In genomic region chr1:168088511-168089325, GRCh38 we compare ENCODE assay signal across 30 cellular contexts. TPM values are rescaled to one million over a fixed set of nuclear protein-coding genes. Genes with fewer than 3 reads are reported as not detected.
DNase-seq lines count a peak whose midpoint lies in the region; ATAC-seq, FAIRE-seq and TF ChIP-seq lines count a peak whose summit lies in the region.
"Had no signal": no experiment of that assay in that cellular context is flagged by ENCODE, and none has a peak within 500 bp of the region (broad histone marks: within the 10 kb centered on the region; RNA-seq: fewer than 3 reads in every experiment).

No MANE protein-coding gene starts in this region.

- H3K4me1 Mint-ChIP-seq in endothelial cell (ENCODE audit: unreplicated experiment), result peaks cover 3% of the 10 kb centered on the region

- no peak for TF ChIP-seq CTCF in K562 (IDR thresholded peaks at IDR 0.05 in 2 of 3, conservative IDR thresholded peaks at IDR 0.05 in 1 of 3; ENCODE audit: insufficient read depth in 2 of 3, low read depth in 1 of 3, low read length in 3 of 3)
- TF ChIP-seq CTCF in mucosa of descending colon (IDR thresholded peaks at IDR 0.05), result no peak
- TF ChIP-seq CTCF in endothelial cell (IDR thresholded peaks at IDR 0.05; ENCODE audit: unreplicated experiment), result no peak
- TF ChIP-seq CTCF in GM13976 (IDR thresholded peaks at IDR 0.05; ENCODE audit: borderline replicate concordance, control extremely low read depth, extremely low read depth, insufficient read depth, missing control alignments), result no peak

- no peak overlapping the region for H3K27ac ChIP-seq in K562 (ENCODE audit: extremely low read depth, low read depth, low read length)
- no peak overlapping the region for H3K27ac ChIP-seq in effector memory CD4-positive, alpha-beta T cell (ENCODE audit: insufficient read depth, low read length, poor library complexity, severe bottlenecking)
- H3K27ac ChIP-seq: BLaER1 treated with 17β-estradiol and CSF1 and Interleukin-3, amounts not matched to agents 10 nM and 100 nM; brain microvascular endothelial cell; GM23248; left lung; psoas muscle; SJCRH30; tibial nerve had no signal

- CTCF ChIA-PET in K562 (lab: Yijun Ruan, JAX; ENCODE audit: low intra/inter-chr PET ratio), result interaction anchor here (0.6 kb wide), 1 partner anchor 67 kb away, joined by 4 read pairs; no protein-coding TSS in a partner anchor

- ATAC-seq in K562, result no peak
- peak; percentile 74 for ATAC-seq in mucosa of descending colon
- ATAC-seq in GM21825 (IDR thresholded peaks at IDR 0.05; ENCODE audit: unreplicated experiment), result no peak
- ATAC-seq: left lung, psoas muscle, sciatic nerve had no signal

- H3K4me3 ChIP-seq in K562 (no peak overlapping the region), mucosa of descending colon (no peak overlapping the region)
- H3K4me3 ChIP-seq in effector memory CD4-positive, alpha-beta T cell (ENCODE audit: insufficient read depth, low read depth, low read length, poor library complexity, severe bottlenecking), result no peak overlapping the region
- H3K4me3 ChIP-seq: BLaER1 treated with 17β-estradiol and CSF1 and Interleukin-3, amounts not matched to agents 10 nM and 100 nM; GM23248; left lung; psoas muscle; SJCRH30; tibial nerve had no signal

- peak; percentile 26 for DNase-seq in LoVo (ENCODE audit: low spot score)
- DNase-seq in K562 (ENCODE audit: extremely low read depth in 1 of 4, low spot score in 3 of 4), result no peak
- peak in 2 of 3 donors; percentile 50 to 58 for DNase-seq in mucosa of descending colon
- no peak for DNase-seq in effector memory CD4-positive, alpha-beta T cell
- DNase-seq in endothelial cell (ENCODE audit: low spot score), result no peak
- no peak for DNase-seq in GM13976 (ENCODE audit: low spot score)
- DNase-seq: activated CD4-positive, alpha-beta T cell treated with anti-CD3 and anti-CD28 coated beads for 48 hours; activated naive CD4-positive, alpha-beta T cell treated with anti-CD3 and anti-CD28 coated beads, Interleukin-2, amount 50 U/mL, for 16 hours; amygdala; brain microvascular endothelial cell; cerebellar nuclear complex; COR-L47; GM23248; HFFc6; left lung; NCI-H1417 treated with DMSO at 0.1 percent for 48 hours; NCI-H2081 treated with DMSO at 0.1 percent for 48 hours; NCI-H748 treated with DMSO at 0.1 percent for 48 hours; psoas muscle; SJCRH30; stimulated activated CD4-positive, alpha-beta T cell treated with anti-CD3 and anti-CD28 coated beads, Interleukin-12 subunit alpha, Interleukin-12 subunit beta, amount 100 ng/mL, for 4 hours; stimulated activated CD4-positive, alpha-beta T cell treated with anti-CD3 and anti-CD28 coated beads, Interleukin-2, amount 100 ng/mL, for 48 hours; T1000 had no signal

- no TSS peak for BruUV-seq in K562 (replicated peaks; lab: Mats Ljungman, UMichigan)

- no peaks in the 10 kb centered on the region for H3K79me2 ChIP-seq in K562 (ENCODE audit: control insufficient read depth, insufficient read depth, low read length)

- H3K4me1 ChIP-seq in K562 (replicated peaks in 1 of 2; ENCODE audit: control insufficient read depth in 2 of 2, insufficient read depth in 2 of 2, low read length in 2 of 2) (peaks cover 3 to 17% of the 10 kb centered on the region in 2 experiments; a peak in 4 of 5 replicates), mucosa of descending colon (ENCODE audit: low read depth) (peaks cover 17% of the 10 kb centered on the region)
- H3K4me1 ChIP-seq in effector memory CD4-positive, alpha-beta T cell (ENCODE audit: control insufficient read depth, insufficient read depth, low read length, poor library complexity, severe bottlenecking), result no peaks in the 10 kb centered on the region
- H3K4me1 ChIP-seq: left lung, SJCRH30 had no signal

- peaks cover 6% of the 10 kb centered on the region for H3K27me3 Mint-ChIP-seq in endothelial cell (ENCODE audit: unreplicated experiment)
- H3K27me3 Mint-ChIP-seq: memory B cell had no signal

- H3K9me1 ChIP-seq in K562 (ENCODE audit: control insufficient read depth, insufficient read depth, low read length), result no peaks in the 10 kb centered on the region

- H2AFZ ChIP-seq in K562 (ENCODE audit: low read depth, low read length), result no peak overlapping the region
- H2AFZ ChIP-seq: GM23248 had no signal

- POLR2A ChIA-PET in K562 (lab: Yijun Ruan, JAX), result interaction anchor here (0.5 kb wide), 1 partner anchor 41 kb away, joined by 3 read pairs; no protein-coding TSS in a partner anchor

- TF ChIP-seq EP300 in K562 (IDR thresholded peaks at IDR 0.05; ENCODE audit: low read length), result no peak

- H3K4me3 Mint-ChIP-seq in endothelial cell (ENCODE audit: unreplicated experiment), result no peak overlapping the region
- H3K4me3 Mint-ChIP-seq: HFFc6, memory B cell had no signal

- FAIRE-seq in K562 (lab: Jason Lieb, UNC), result peak; percentile 29
- FAIRE-seq: G401.6 had no signal

- intact Hi-C loops in K562 (cut with micrococcal nuclease) (loop anchor here (10.0 kb wide), 2 partner anchors 404 to 484 kb away; no protein-coding TSS in a partner anchor), mucosa of descending colon (cut with DNase I, micrococcal nuclease) (no loop called here)

- H3K4me2 ChIP-seq in K562 (ENCODE audit: insufficient read depth, low read length), result no peak overlapping the region
- H3K4me2 ChIP-seq: BLaER1 treated with 17β-estradiol and CSF1 and Interleukin-3, amounts not matched to agents 10 nM and 100 nM had no signal

- no peak for TF ChIP-seq POLR2A in K562 (conservative IDR thresholded peaks at IDR 0.05)

- H3K36me3 ChIP-seq in K562 (ENCODE audit: control insufficient read depth, insufficient read depth, low read length) (no peaks in the 10 kb centered on the region), mucosa of descending colon (ENCODE audit: low read depth) (no peaks in the 10 kb centered on the region)
- no peaks in the 10 kb centered on the region for H3K36me3 ChIP-seq in effector memory CD4-positive, alpha-beta T cell (ENCODE audit: control insufficient read depth, insufficient read depth, low read length)
- H3K36me3 ChIP-seq: BLaER1 treated with 17β-estradiol and CSF1 and Interleukin-3, amounts not matched to agents 10 nM and 100 nM; brain microvascular endothelial cell; left lung; SJCRH30 had no signal

- TF ChIP-seq RAD21 in K562 (CRISPR knock-in tag; conservative IDR thresholded peaks at IDR 0.05 in 1 of 2, IDR thresholded peaks at IDR 0.05 in 1 of 2), result no peak

- H4K20me1 ChIP-seq in K562 (replicated peaks; ENCODE audit: control insufficient read depth, insufficient read depth, low read length), result no peaks in the 10 kb centered on the region
- H4K20me1 ChIP-seq: BLaER1 treated with 17β-estradiol and CSF1 and Interleukin-3, amounts not matched to agents 10 nM and 100 nM had no signal

- H3K9me3 ChIP-seq in K562 (replicated peaks; ENCODE audit: control insufficient read depth, insufficient read depth, low read depth, low read length) (no peaks in the 10 kb centered on the region), mucosa of descending colon (no peaks in the 10 kb centered on the region)
- no peaks in the 10 kb centered on the region for H3K9me3 ChIP-seq in effector memory CD4-positive, alpha-beta T cell (ENCODE audit: control insufficient read depth, low read length)
- H3K9me3 ChIP-seq: BLaER1 treated with 17β-estradiol and CSF1 and Interleukin-3, amounts not matched to agents 10 nM and 100 nM; left lung; psoas muscle; SJCRH30; tibial nerve had no signal

- H3K36me3 Mint-ChIP-seq in endothelial cell (ENCODE audit: low read depth, unreplicated experiment), result peaks cover 34% of the 10 kb centered on the region
- H3K36me3 Mint-ChIP-seq: memory B cell had no signal

- peaks cover 0 to 15% of the 10 kb centered on the region in 2 experiments; a peak in 1 of 5 replicates for H3K27me3 ChIP-seq in K562 (ENCODE audit: control insufficient read depth in 2 of 2, insufficient read depth in 2 of 2, low read length in 2 of 2)
- no peaks in the 10 kb centered on the region for H3K27me3 ChIP-seq in effector memory CD4-positive, alpha-beta T cell (replicated peaks; ENCODE audit: control insufficient read depth, insufficient read depth, low read length, poor library complexity, severe bottlenecking)
- H3K27me3 ChIP-seq: BLaER1 treated with 17β-estradiol and CSF1 and Interleukin-3, amounts not matched to agents 10 nM and 100 nM; brain microvascular endothelial cell; left lung; SJCRH30; tibial nerve had no signal

- peak overlapping the region in 1 of 2 experiments; percentile 70; a peak in 1 of 4 replicates for H3K9ac ChIP-seq in K562 (ENCODE audit: insufficient read depth in 1 of 2, low read depth in 2 of 2, low read length in 2 of 2)
- H3K9ac ChIP-seq: BLaER1 treated with 17β-estradiol and CSF1 and Interleukin-3, amounts not matched to agents 10 nM and 100 nM; GM23248 had no signal

- in situ Hi-C loops in K562 (cut with MboI) (no loop called here), GM13976 (cut with MboI; ENCODE audit: low sequenced_read_pairs, unreplicated experiment) (no loop called here)

- WGBS in K562 (ENCODE audit: insufficient coverage, low coverage, missing lambda C conversion rate), result 45% methylated on average over 14 of the region's 14 CpGs

- no peak overlapping the region for H3K27ac Mint-ChIP-seq in endothelial cell (ENCODE audit: unreplicated experiment)
- H3K27ac Mint-ChIP-seq: activated T-helper 2 cell treated with anti-CD3 and anti-CD28 coated beads, Interferon-gamma antibody, Interleukin-2, Interleukin-4, amounts not matched to agents 10 μg/mL and 5 μg/mL and 100 μg/mL, durations not matched to agents 14 hours and 24 hours and 36 hours; memory B cell had no signal

- H3K9me3 Mint-ChIP-seq in endothelial cell (ENCODE audit: unreplicated experiment), result no peaks in the 10 kb centered on the region
- H3K9me3 Mint-ChIP-seq: activated T-helper 2 cell treated with anti-CD3 and anti-CD28 coated beads, Interferon-gamma antibody, Interleukin-2, Interleukin-4, amounts not matched to agents 10 μg/mL and 5 μg/mL and 100 μg/mL, durations not matched to agents 14 hours and 24 hours and 36 hours; HFFc6; memory B cell had no signal

RNA-seq across cellular contexts. Expression of gene GPR161, which starts 48.0 kb away (rescaled TPM):
- total RNA-seq in K562 (2011; cell fraction: chromatin; rRNA removed; ENCODE audit: low replicate concordance), result 1.4 and 3.6 TPM in 2 replicates
- 2.6 and 3.8 TPM in 2 replicates for total RNA-seq in K562 (2011; cell fraction: nucleolus; rRNA removed)
- 2.3 and 2.6 TPM in 2 replicates for total RNA-seq in K562 (2011; cell fraction: nucleoplasm; rRNA removed)
- total RNA-seq in K562 (2014; rRNA removed) (0.45 and 1.1 TPM in 2 replicates), K562 (2014; rRNA removed; fragmentation: Illumina TruSeq; extraction: Trizol) (0.64 and 0.76 TPM in 2 replicates), K562 (2015; rRNA removed; fragmentation: Illumina TruSeq; extraction: Trizol) (0.68 and 1.0 TPM in 2 replicates), K562 (2021) (1.2 and 1.6 TPM in 2 replicates), mucosa of descending colon (10 to 100 TPM in 1 of 3 donors, 1 to 10 TPM in 2; 2.2 to 13.1 (median 4.2) TPM), endothelial cell (ENCODE audit: unreplicated experiment) (40.9 TPM)
- polyA plus RNA-seq in K562 (2011; rRNA removed) (2.4 and 3.2 TPM in 2 replicates), K562 (2014; fragmentation: Illumina TruSeq; extraction: Trizol) (0.95 and 1.3 TPM in 2 replicates), K562 (2014; fragmentation: Nextera tagmentation; extraction: Ambion mirVana) (under 1 TPM; 0.15 to 0.18 TPM), K562 (2014; rRNA removed) (0.73 and 1.1 TPM in 2 replicates)
- polyA plus RNA-seq in K562 (2011; cell fraction: cytosol; rRNA removed), result 3.1 and 3.3 TPM in 2 replicates
- polyA plus RNA-seq in K562 (2011; cell fraction: nucleus; rRNA removed), result 3.5 and 3.9 TPM in 2 replicates
- 1.5 and 1.9 TPM in 2 replicates for polyA plus RNA-seq in K562 (2012)
- polyA minus RNA-seq in K562 (2011; rRNA and poly(A)+ RNA removed), result 5.4 and 5.5 TPM in 2 replicates
- polyA minus RNA-seq in K562 (2011; cell fraction: cytosol; rRNA and poly(A)+ RNA removed), result 2.8 TPM in 2 replicates
- 2.3 and 2.8 TPM in 2 replicates for polyA minus RNA-seq in K562 (2011; cell fraction: nucleus; rRNA and poly(A)+ RNA removed)

Comparison
In these comparisons a context has a peak if more than half of its experiments do, and no peak if none do; other contexts are left out.
1. DNase-seq: peak in LoVo (single experiment) and mucosa of descending colon (2 of 3); none in K562 (0 of 4), effector memory CD4-positive, alpha-beta T cell (0 of 3), endothelial cell (single experiment) and GM13976 (single experiment).